15 cellular contexts compared by ENCODE assay signal in the genomic region with DNA sequence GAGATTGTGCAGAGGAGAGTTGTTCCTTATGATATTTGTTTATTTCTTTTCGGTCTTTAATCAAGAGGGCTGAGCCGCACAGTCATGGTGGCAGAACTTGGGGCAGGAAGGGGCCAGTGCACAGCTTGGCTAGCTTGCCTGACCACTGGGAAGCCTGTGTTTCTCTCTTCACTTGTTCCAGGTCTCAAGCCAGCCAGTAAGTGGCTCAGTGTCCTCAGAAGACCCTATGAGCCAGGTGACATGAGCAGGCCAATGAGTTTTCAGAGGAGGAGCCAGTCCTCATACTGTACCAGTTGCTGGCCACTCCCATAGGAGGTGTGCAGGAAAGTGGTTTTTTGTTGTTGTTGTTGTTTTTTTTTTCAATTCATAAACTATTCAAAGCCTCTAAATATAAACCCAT.
"Had no signal": no experiment of that assay in that cellular context is flagged by ENCODE, and none has a peak within 500 bp of the region (broad histone marks: within the 10 kb centered on the region; RNA-seq: fewer than 3 reads in every experiment).

No MANE protein-coding gene starts in this region.

- DNase-seq: activated CD4-positive, alpha-beta T cell treated with anti-CD3 and anti-CD28 coated beads, Interleukin-2, amount 50 U/mL, for 4 hours; activated CD4-positive, CD25-positive, alpha-beta regulatory T cell treated with anti-CD3 and anti-CD28 coated beads, Interleukin-2, amount 50 U/mL, for 72 hours; activated naive CD4-positive, alpha-beta T cell treated with anti-CD3 and anti-CD28 coated beads, Interleukin-2, amount 50 U/mL, for 16 hours; activated T-cell treated with anti-CD3 and anti-CD28 coated beads, Interleukin-2, amount 50 U/mL, for 1 hour; dorsolateral prefrontal cortex; esophagus squamous epithelium; foreskin fibroblast; left colon; mammary epithelial cell; mucosa of descending colon; naive thymus-derived CD8-positive, alpha-beta T cell; posterior cingulate gyrus; small intestine; thyroid gland had no signal

- H3K27ac ChIP-seq: dorsolateral prefrontal cortex, esophagus squamous epithelium, right atrium auricular region, thyroid gland had no signal

- H3K36me3 ChIP-seq: thyroid gland had no signal

- H3K27me3 ChIP-seq: dorsolateral prefrontal cortex, esophagus squamous epithelium, right atrium auricular region, thyroid gland had no signal

- ATAC-seq: left colon; mucosa of descending colon; naive thymus-derived CD8-positive, alpha-beta T cell had no signal

- H3K9me3 Mint-ChIP-seq: naive thymus-derived CD8-positive, alpha-beta T cell had no signal

- H3K27me3 Mint-ChIP-seq: naive thymus-derived CD8-positive, alpha-beta T cell had no signal

- H3K4me3 ChIP-seq: dorsolateral prefrontal cortex, esophagus squamous epithelium, mucosa of descending colon, right atrium auricular region, thyroid gland had no signal

- H3K4me3 Mint-ChIP-seq: naive thymus-derived CD8-positive, alpha-beta T cell had no signal

- H3K9me3 ChIP-seq: esophagus squamous epithelium, mucosa of descending colon, right atrium auricular region, thyroid gland had no signal
